Comparison of ENCODE assay signal across 8 cellular contexts in the genomic region with DNA sequence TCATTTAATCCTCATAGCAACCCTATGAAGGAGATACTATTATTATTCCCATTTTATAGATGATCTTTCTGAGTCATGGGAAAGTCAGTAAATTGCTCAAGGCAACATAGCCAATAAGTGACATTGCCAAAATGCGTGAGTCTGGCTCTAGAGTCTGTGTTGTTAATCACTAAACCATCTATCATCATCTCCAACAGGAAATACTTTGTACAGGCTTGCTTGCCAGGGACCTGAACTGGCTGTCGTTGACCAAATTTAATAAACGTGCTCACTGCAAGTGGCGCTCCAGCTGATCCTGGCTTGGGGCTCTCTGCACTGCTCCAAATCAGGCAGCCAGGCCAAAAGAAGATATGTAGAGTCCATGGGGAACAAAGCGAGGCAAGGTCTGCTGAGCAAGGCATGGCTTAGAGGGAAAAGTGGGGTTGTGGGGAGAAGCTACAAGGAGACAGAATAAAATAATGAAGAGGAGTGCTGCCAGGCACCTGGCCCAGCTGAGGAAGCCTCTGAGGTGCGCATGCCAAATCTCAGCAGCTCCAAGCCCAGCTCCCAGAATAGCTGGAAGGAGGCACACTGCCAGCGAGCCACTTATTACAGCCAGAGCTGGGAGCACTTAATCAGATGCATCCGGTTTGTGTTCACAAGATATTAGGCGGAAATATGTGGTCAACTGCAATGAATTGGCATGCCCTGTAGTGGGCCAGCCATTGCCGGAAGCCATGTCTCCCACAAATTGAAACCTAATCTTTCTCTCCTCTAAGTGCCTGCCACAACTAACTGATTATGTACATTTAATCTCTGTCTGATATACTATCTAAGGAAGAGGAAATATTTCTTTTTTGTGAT. TPM values are rescaled to one million over a fixed set of nuclear protein-coding genes. Genes with fewer than 3 reads are reported as not detected.
DNase-seq lines count a peak whose midpoint lies in the region; ATAC-seq, FAIRE-seq and TF ChIP-seq lines count a peak whose summit lies in the region.

No MANE protein-coding gene starts in this region.

- H3K27ac ChIP-seq in C4-2B: peak overlapping the region; percentile 19

- H3K4me3 ChIP-seq in bronchial epithelial cell (ENCODE audit: low read depth, low read length): no peak overlapping the region

- TF ChIP-seq CTCF in C4-2B (conservative IDR thresholded peaks at IDR 0.05): no peak; the same call in 1 of the 2 replicates
- peak; percentile 1 for TF ChIP-seq CTCF in bronchial epithelial cell (IDR thresholded peaks at IDR 0.05; ENCODE audit: insufficient read depth, low read length, severe bottlenecking)

- FAIRE-seq in bronchial epithelial cell (lab: Jason Lieb, UNC): peak; percentile 52

- no peaks in the 10 kb centered on the region for H3K27me3 ChIP-seq in bronchial epithelial cell (ENCODE audit: control insufficient read depth, insufficient read depth, low read length)

- peak; percentile 98 for DNase-seq in NCI-H1105 treated with DMSO at 0.1 percent for 48 hours (lab: John Stamatoyannopoulos, UW)
- peak; percentile 95 for DNase-seq in bronchial epithelial cell (ENCODE audit: low read depth)
- peak; percentile 24 for DNase-seq in mucosa of gallbladder (ENCODE audit: low spot score)
- no peak for DNase-seq in GM19238 (ENCODE audit: insufficient read length, low spot score)
- DNase-seq in NCI-H2171 (lab: John Stamatoyannopoulos, UW): no peak

- no peaks in the 10 kb centered on the region for H3K36me3 ChIP-seq in bronchial epithelial cell (ENCODE audit: control insufficient read depth, insufficient read depth, low read length)

- ATAC-seq in GM21737 (IDR thresholded peaks at IDR 0.05; ENCODE audit: unreplicated experiment): peak; percentile 89
- ATAC-seq in GM18868 (IDR thresholded peaks at IDR 0.05; ENCODE audit: unreplicated experiment): no peak

RNA-seq across cellular contexts. Expression of a gene that starts 43.3 kb away (rescaled TPM):
- total RNA-seq in bronchial epithelial cell (under 0.01 TPM in 1 of 2 replicates, not detected in the other), mucosa of gallbladder (1.9 TPM)

RNA-seq across cellular contexts. Expression of a gene that starts 57.8 kb away (rescaled TPM):
- total RNA-seq in bronchial epithelial cell (0.13 and 0.53 TPM in 2 replicates), mucosa of gallbladder (5.9 TPM)

Comparison
In these comparisons a context has a peak if more than half of its experiments do, and no peak if none do; other contexts are left out.
1. DNase-seq: peak in NCI-H1105 treated with DMSO at 0.1 percent for 48 hours (single experiment), bronchial epithelial cell (single experiment) and mucosa of gallbladder (single experiment); none in GM19238 (single experiment) and NCI-H2171 (single experiment).